ENCODE assay signal across 9 cellular contexts in genomic region chr1:68819190-68819829, GRCh38.
DNase-seq lines count a peak whose midpoint lies in the region; ATAC-seq and TF ChIP-seq lines count a peak whose summit lies in the region.
"Had no signal": no experiment of that assay in that cellular context is flagged by ENCODE, and none has a peak within 500 bp of the region (broad histone marks: within the 10 kb centered on the region; RNA-seq: fewer than 3 reads in every experiment).

No MANE protein-coding gene starts in this region.

- TF ChIP-seq POLR2A in HCT116 (IDR thresholded peaks at IDR 0.05; ENCODE audit: borderline replicate concordance, extremely low read depth, insufficient read depth, insufficient read length) = no peak

- CTCF ChIA-PET in HCT116 (lab: Charles Lee) = interaction anchor here (1.0 to 1.3 kb wide), 3 partner anchors 28 to 919 kb away, joined by 3 to 5 read pairs (median 3); no protein-coding TSS in a partner anchor
- CTCF ChIA-PET in activated naive CD4-positive, alpha-beta T cell treated with anti-CD3 and anti-CD28 coated beads, Interleukin-2, amount 10 ng/mL, durations not matched to agents 7 days and 5 days (lab: Charles Lee) = no interaction called here

- no peak overlapping the region for H3K27ac ChIP-seq in HCT116 (ENCODE audit: low read depth, low read length)

- H4K20me1 ChIP-seq in HCT116 (ENCODE audit: insufficient read depth) = no peaks in the 10 kb centered on the region

- H3K4me1 Mint-ChIP-seq in activated naive CD4-positive, alpha-beta T cell treated with anti-CD3 and anti-CD28 coated beads, Interleukin-2, amount 10 ng/mL, durations not matched to agents 7 days and 5 days = no peaks in the 10 kb centered on the region

- no peaks in the 10 kb centered on the region for H3K4me1 ChIP-seq in HCT116 (ENCODE audit: control insufficient read depth in 1 of 2, insufficient read depth in 2 of 2, low read length in 2 of 2)

- no peak overlapping the region for H3K4me3 ChIP-seq in HCT116 (replicated peaks in 1 of 2; ENCODE audit: low read depth in 1 of 2, low read length in 2 of 2)

- H3K9ac ChIP-seq in HCT116 (ENCODE audit: low read length) = no peak overlapping the region

- no peaks in the 10 kb centered on the region for H3K36me3 Mint-ChIP-seq in activated naive CD4-positive, alpha-beta T cell treated with anti-CD3 and anti-CD28 coated beads, Interleukin-2, amount 10 ng/mL, durations not matched to agents 7 days and 5 days

- H3K79me2 ChIP-seq in HCT116 (ENCODE audit: insufficient read depth, low read length) = no peaks in the 10 kb centered on the region

- RAD21 ChIA-PET in HCT116 (lab: Charles Lee; ENCODE audit: low non-redundant PET in 1 of 2, low total read pairs in 2 of 2, uncharacterized antibody in 2 of 2, unreplicated experiment in 2 of 2) = no interaction called here

- H3K27me3 Mint-ChIP-seq in activated naive CD4-positive, alpha-beta T cell treated with anti-CD3 and anti-CD28 coated beads, Interleukin-2, amount 10 ng/mL, durations not matched to agents 7 days and 5 days = no peaks in the 10 kb centered on the region

- no TSS peak for BruUV-seq in HCT116 (replicated peaks; lab: Mats Ljungman, UMichigan)

- no peaks in the 10 kb centered on the region for H3K36me3 ChIP-seq in HCT116 (ENCODE audit: control insufficient read depth in 1 of 2, insufficient read depth in 2 of 2, low read length in 2 of 2)

- no peak overlapping the region for H2AFZ ChIP-seq in HCT116 (ENCODE audit: low read depth, low read length, poor library complexity, severe bottlenecking)

- peaks cover 4% of the 10 kb centered on the region; the same call in 1 of the 2 replicates for H3K27me3 ChIP-seq in HCT116 (ENCODE audit: insufficient read depth, low read length)

- H3K9me3 ChIP-seq in HCT116 (ENCODE audit: control insufficient read depth in 1 of 2, insufficient read depth in 1 of 2, low read depth in 1 of 2, low read length in 2 of 2) = no peaks in the 10 kb centered on the region

- peak; percentile 22 to 70 (median 61); a peak in 5 of 6 replicates for TF ChIP-seq CTCF in HCT116 (IDR thresholded peaks at IDR 0.05 in 2 of 3, conservative IDR thresholded peaks at IDR 0.05 in 1 of 3; ENCODE audit: borderline replicate concordance in 1 of 3, insufficient read depth in 1 of 3, low read depth in 2 of 3, low read length in 2 of 3)

- POLR2A ChIA-PET in HCT116 (lab: Charles Lee) = no interaction called here

- peak; percentile 3 for DNase-seq in CMK (ENCODE audit: low read depth)
- peak; percentile 31 for DNase-seq in HCT116 (ENCODE audit: low read depth, low spot score)
- DNase-seq in SK-N-DZ (ENCODE audit: low spot score) = peak; percentile 28
- DNase-seq in iPS-NIHi7 (ENCODE audit: extremely low spot score) = peak; percentile 57
- no peak for DNase-seq in activated naive CD4-positive, alpha-beta T cell treated with anti-CD3 and anti-CD28 coated beads, Interleukin-2, amount 10 ng/mL, durations not matched to agents 7 days and 5 days
- DNase-seq in GDM1 (lab: John Stamatoyannopoulos, UW) = no peak
- no peak for DNase-seq in activated T-cell treated with anti-CD3 and anti-CD28 coated beads, Interleukin-2, amount 50 U/mL, for 1 hour
- DNase-seq: T1000 had no signal

- 0 out of 2 replicates have a peak overlapping the region, but pooled peaks have one; percentile 9 for H3K4me2 ChIP-seq in HCT116 (ENCODE audit: low read length)

- H3K9me3 Mint-ChIP-seq in activated naive CD4-positive, alpha-beta T cell treated with anti-CD3 and anti-CD28 coated beads, Interleukin-2, amount 10 ng/mL, durations not matched to agents 7 days and 5 days = peaks cover 1% of the 10 kb centered on the region

- ATAC-seq in HCT116 (peak; percentile 97), GM21367 (IDR thresholded peaks at IDR 0.05; ENCODE audit: unreplicated experiment) (no peak)

- H3K9me2 ChIP-seq in HCT116 (ENCODE audit: insufficient read depth) = no peaks in the 10 kb centered on the region; the same call in 1 of the 2 replicates

- no peak overlapping the region for H3K4me3 Mint-ChIP-seq in activated naive CD4-positive, alpha-beta T cell treated with anti-CD3 and anti-CD28 coated beads, Interleukin-2, amount 10 ng/mL, durations not matched to agents 7 days and 5 days

- TF ChIP-seq RAD21 in HCT116 (IDR thresholded peaks at IDR 0.05; ENCODE audit: low read depth) = peak; percentile 69

- no peak overlapping the region for H3K27ac Mint-ChIP-seq in activated naive CD4-positive, alpha-beta T cell treated with anti-CD3 and anti-CD28 coated beads, Interleukin-2, amount 10 ng/mL, durations not matched to agents 7 days and 5 days

- intact Hi-C loops in HCT116 (cut with micrococcal nuclease) = loop anchor here (5.0 to 10.0 kb wide), 2 partner anchors 883 to 915 kb away; no protein-coding TSS in a partner anchor

TF ChIP-seq in HCT116, 20 proteins besides CTCF, POLR2A, EP300 and RAD21:
- TF ChIP-seq JUND (IDR thresholded peaks at IDR 0.05) (no peak), EZH2 (IDR thresholded peaks at IDR 0.05) (no peak), CBX3 (IDR thresholded peaks at IDR 0.05; ENCODE audit: low read depth) (no peak), FOSL1 (IDR thresholded peaks at IDR 0.05; ENCODE audit: low read depth) (no peak), REST (IDR thresholded peaks at IDR 0.05; ENCODE audit: low read depth) (no peak), ZFX (IDR thresholded peaks at IDR 0.05) (no peak), ZBTB33 (IDR thresholded peaks at IDR 0.05; ENCODE audit: extremely low read depth, insufficient replicate concordance, low read length) (no peak), SRF (IDR thresholded peaks at IDR 0.05; ENCODE audit: low read depth) (no peak), ELF1 (IDR thresholded peaks at IDR 0.05; ENCODE audit: borderline replicate concordance, low read depth) (no peak), POLR2AphosphoS5 (IDR thresholded peaks at IDR 0.05; ENCODE audit: low read depth, low read length) (no peak), YY1 (IDR thresholded peaks at IDR 0.05; ENCODE audit: extremely low read depth, insufficient replicate concordance, low read depth, low read length) (no peak), CEBPB (IDR thresholded peaks at IDR 0.05; ENCODE audit: low read depth) (no peak), SP1 (IDR thresholded peaks at IDR 0.05; ENCODE audit: low read depth) (no peak), EGR1 (IDR thresholded peaks at IDR 0.05; ENCODE audit: low read depth) (no peak), EZH2phosphoT487 (IDR thresholded peaks at IDR 0.05; ENCODE audit: borderline replicate concordance) (no peak), SIN3A (IDR thresholded peaks at IDR 0.05; ENCODE audit: low read depth) (no peak), ZNF274 (IDR thresholded peaks at IDR 0.05; ENCODE audit: low read depth, low read length) (no peak), TCF7L2 (IDR thresholded peaks at IDR 0.05; ENCODE audit: borderline replicate concordance, extremely low read depth, insufficient read depth, insufficient read length) (no peak)
- TF ChIP-seq, protein P1, sequence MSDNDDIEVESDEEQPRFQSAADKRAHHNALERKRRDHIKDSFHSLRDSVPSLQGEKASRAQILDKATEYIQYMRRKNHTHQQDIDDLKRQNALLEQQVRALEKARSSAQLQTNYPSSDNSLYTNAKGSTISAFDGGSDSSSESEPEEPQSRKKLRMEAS (IDR thresholded peaks at IDR 0.05) = no peak
- TF ChIP-seq, protein P2, sequence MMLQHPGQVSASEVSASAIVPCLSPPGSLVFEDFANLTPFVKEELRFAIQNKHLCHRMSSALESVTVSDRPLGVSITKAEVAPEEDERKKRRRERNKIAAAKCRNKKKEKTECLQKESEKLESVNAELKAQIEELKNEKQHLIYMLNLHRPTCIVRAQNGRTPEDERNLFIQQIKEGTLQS (IDR thresholded peaks at IDR 0.05) = no peak

Comparison
In these comparisons a context has a peak if more than half of its experiments do, and no peak if none do; other contexts are left out.
1. DNase-seq: peak in CMK (single experiment), HCT116 (single experiment), SK-N-DZ (single experiment) and iPS-NIHi7 (single experiment); none in activated naive CD4-positive, alpha-beta T cell treated with anti-CD3 and anti-CD28 coated beads, Interleukin-2, amount 10 ng/mL, durations not matched to agents 7 days and 5 days (single experiment), GDM1 (single experiment) and activated T-cell treated with anti-CD3 and anti-CD28 coated beads, Interleukin-2, amount 50 U/mL, for 1 hour (single experiment).